9 cellular contexts compared by ENCODE assay signal in the genomic region with DNA sequence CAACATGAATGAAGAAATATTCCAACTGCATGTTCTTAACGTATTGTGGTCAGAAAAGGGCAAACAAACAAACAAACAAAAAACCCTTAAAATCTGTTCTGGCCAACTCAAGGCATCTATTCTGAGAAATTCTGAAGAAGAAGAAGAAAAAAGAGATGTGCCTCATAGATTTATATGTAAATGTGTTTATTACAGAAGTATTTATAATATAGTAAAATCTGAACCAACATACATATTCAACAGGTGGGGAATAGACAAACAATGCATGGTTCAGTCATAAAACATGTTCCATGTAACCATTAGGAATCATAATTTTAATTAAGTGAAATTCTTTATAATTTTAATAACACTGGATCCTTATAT. TPM values are rescaled to one million over a fixed set of nuclear protein-coding genes. Genes with fewer than 3 reads are reported as not detected.
DNase-seq lines count a peak whose midpoint lies in the region; ATAC-seq and TF ChIP-seq lines count a peak whose summit lies in the region.
"Had no signal": no experiment of that assay in that cellular context is flagged by ENCODE, and none has a peak within 500 bp of the region (broad histone marks: within the 10 kb centered on the region; RNA-seq: fewer than 3 reads in every experiment).

No MANE protein-coding gene starts in this region.

- H3K9me3 Mint-ChIP-seq in MCF 10A (ENCODE audit: unreplicated experiment), result no peaks in the 10 kb centered on the region
- H3K9me3 Mint-ChIP-seq: naive B cell had no signal

- H3K36me3 ChIP-seq in breast epithelium (no peaks in the 10 kb centered on the region), mammary epithelial cell (ENCODE audit: insufficient read depth, low read length) (no peaks in the 10 kb centered on the region), mesenchymal stem cell (ENCODE audit: control insufficient read depth in 1 of 2, insufficient read depth in 2 of 2, low read depth in 1 of 2, low read length in 2 of 2) (peaks cover 4 to 12% of the 10 kb centered on the region in 2 experiments), uterus (no peaks in the 10 kb centered on the region)

- H3K27me3 ChIP-seq in breast epithelium (no peaks in the 10 kb centered on the region), mammary epithelial cell (ENCODE audit: insufficient read depth, low read length) (no peaks in the 10 kb centered on the region), mesenchymal stem cell (ENCODE audit: control insufficient read depth in 1 of 2, insufficient read depth in 1 of 2, low read length in 2 of 2) (no peaks in the 10 kb centered on the region), uterus (no peaks in the 10 kb centered on the region)

- H3K9me3 ChIP-seq in breast epithelium (no peaks in the 10 kb centered on the region), mammary epithelial cell (replicated peaks; ENCODE audit: insufficient read depth, low read length) (no peaks in the 10 kb centered on the region), mesenchymal stem cell (ENCODE audit: control insufficient read depth, low read length) (no peaks in the 10 kb centered on the region), uterus (no peaks in the 10 kb centered on the region)

- H3K4me1 ChIP-seq in breast epithelium (no peaks in the 10 kb centered on the region), mammary epithelial cell (ENCODE audit: insufficient read depth, low read length) (peaks cover 8% of the 10 kb centered on the region), mesenchymal stem cell (ENCODE audit: control insufficient read depth, insufficient read depth, low read depth, low read length) (peaks cover 7% of the 10 kb centered on the region), uterus (peaks cover 0 to 4% of the 10 kb centered on the region in 2 donors)

- H3K23ac ChIP-seq in mesenchymal stem cell (ENCODE audit: low read length in 2 of 2), result no peak overlapping the region

- no peak overlapping the region for H3K4me3 Mint-ChIP-seq in MCF 10A (ENCODE audit: unreplicated experiment)

- intact Hi-C loops in breast epithelium (cut with DNase I; ENCODE audit: low total_unique reads) (no loop called here), MCF 10A (cut with micrococcal nuclease) (no loop called here), mammary epithelial cell (cut with micrococcal nuclease) (loop anchor here (5.0 kb wide), 1 partner anchor 72 kb away; no protein-coding TSS in a partner anchor), uterus (cut with DNase I; ENCODE audit: low total_unique reads) (no loop called here)

- H3K9ac ChIP-seq in mammary epithelial cell (ENCODE audit: insufficient read depth, low read length), result peak overlapping the region; percentile 88
- H3K9ac ChIP-seq in mesenchymal stem cell (ENCODE audit: low read length), result peak overlapping the region; percentile 91

- H3K14ac ChIP-seq in mesenchymal stem cell (ENCODE audit: low read length in 2 of 2), result no peak overlapping the region

- no peak overlapping the region for H3K27ac Mint-ChIP-seq in MCF 10A (ENCODE audit: low read depth, unreplicated experiment)
- H3K27ac Mint-ChIP-seq: naive B cell had no signal

- H2AFZ ChIP-seq in mammary epithelial cell (ENCODE audit: low read depth, low read length) (peak overlapping the region; percentile 97), mesenchymal stem cell (ENCODE audit: low read depth, low read length) (no peak overlapping the region)

- H3K27me3 Mint-ChIP-seq in MCF 10A (ENCODE audit: insufficient read depth, unreplicated experiment), result no peaks in the 10 kb centered on the region

- TF ChIP-seq POLR2A in breast epithelium (IDR thresholded peaks at IDR 0.05) (no peak), uterus (IDR thresholded peaks at IDR 0.05) (no peak)

- H3K4me1 Mint-ChIP-seq in MCF 10A (ENCODE audit: insufficient read depth, unreplicated experiment), result peaks cover 11% of the 10 kb centered on the region

- dilution Hi-C loops in mammary epithelial cell (cut with HindIII; ENCODE audit: low sequenced_read_pairs), result no loop called here

- DNase-seq in breast epithelium (ENCODE audit: low spot score in 2 of 2) (no peak), MCF 10A (ENCODE audit: unreplicated experiment) (no peak), mammary epithelial cell (no peak), mesenchymal stem cell (no peak), uterus (no peak), HuH-7 (ENCODE audit: low spot score) (no peak)
- no peak for DNase-seq in activated effector memory CD4-positive, alpha-beta T cell treated with Interleukin-2 at 50 U/mL for 16 hours

- peak overlapping the region; percentile 69 for H3K4me2 ChIP-seq in mammary epithelial cell (ENCODE audit: insufficient read depth, low read depth, low read length)
- H3K4me2 ChIP-seq in mesenchymal stem cell (ENCODE audit: low read length, poor library complexity, severe bottlenecking), result peak overlapping the region; percentile 19

- 0% methylated on average over 1 of the region's 1 CpG for WGBS in mammary epithelial cell (ENCODE audit: low coverage, missing lambda C conversion rate)
- no CpG with 5 or more reads among the region's 1 CpG for WGBS in mesenchymal stem cell

- H3K27ac ChIP-seq in breast epithelium (peak overlapping the region; percentile 88 to 91), mammary epithelial cell (ENCODE audit: insufficient read depth, low read depth, low read length) (peak overlapping the region; percentile 83), mesenchymal stem cell (ENCODE audit: low read length, poor library complexity, severe bottlenecking) (no peak overlapping the region), uterus (peak overlapping the region; percentile 95 to 97)

- H3K4ac ChIP-seq in mesenchymal stem cell (ENCODE audit: low read depth in 1 of 2, low read length in 2 of 2), result no peak overlapping the region

- H3K4me3 ChIP-seq in breast epithelium (peak overlapping the region; percentile 55 to 74 (median 62)), mammary epithelial cell (replicated peaks in 1 of 3; ENCODE audit: insufficient read depth in 1 of 3, low read depth in 2 of 3, low read length in 3 of 3) (peak overlapping the region; percentile 58 to 90 (median 74)), mesenchymal stem cell (ENCODE audit: insufficient read depth in 1 of 2, low read depth in 1 of 2, low read length in 2 of 2) (peak overlapping the region in 1 of 2 experiments; percentile 85), uterus (peak overlapping the region; percentile 64 to 70)

- H2BK15ac ChIP-seq in mesenchymal stem cell (ENCODE audit: low read depth, poor library complexity, severe bottlenecking), result no peak overlapping the region

- peaks cover 5% of the 10 kb centered on the region for H3K36me3 Mint-ChIP-seq in MCF 10A (ENCODE audit: insufficient read depth, unreplicated experiment)

- in situ Hi-C loops in mammary epithelial cell (cut with MboI; ENCODE audit: low sequenced_read_pairs in 2 of 2), result no loop called here

- no peak overlapping the region for H4K8ac ChIP-seq in mesenchymal stem cell (ENCODE audit: low read length)

- H3K79me2 ChIP-seq in mammary epithelial cell (ENCODE audit: insufficient read depth, low read length), result no peaks in the 10 kb centered on the region

- H4K20me1 ChIP-seq in mammary epithelial cell (ENCODE audit: insufficient read depth, low read length), result no peaks in the 10 kb centered on the region

- peaks cover 5% of the 10 kb centered on the region for H3K79me1 ChIP-seq in mesenchymal stem cell (replicated peaks; ENCODE audit: low read length, poor library complexity, severe bottlenecking)

- ATAC-seq in HG03378 (IDR thresholded peaks at IDR 0.05; ENCODE audit: unreplicated experiment), result no peak

- H2AK5ac ChIP-seq in mesenchymal stem cell (ENCODE audit: low read length, severe bottlenecking), result no peak overlapping the region

- no peak overlapping the region for H3K18ac ChIP-seq in mesenchymal stem cell (ENCODE audit: low read depth in 1 of 2, low read length in 2 of 2)

- H4K91ac ChIP-seq in mesenchymal stem cell (ENCODE audit: low read length), result no peak overlapping the region

- CTCF ChIA-PET in MCF 10A (lab: Yijun Ruan, JAX), result no interaction called here
- CTCF ChIA-PET in mammary epithelial cell (lab: Charles Lee; ENCODE audit: low non-redundant PET), result no interaction called here

- H2BK5ac ChIP-seq in mesenchymal stem cell (ENCODE audit: low read depth, low read length, poor library complexity, severe bottlenecking), result no peak overlapping the region

- TF ChIP-seq CTCF in breast epithelium (IDR thresholded peaks at IDR 0.05), result no peak
- TF ChIP-seq CTCF in MCF 10A (IDR thresholded peaks at IDR 0.05; ENCODE audit: unreplicated experiment), result no peak
- TF ChIP-seq CTCF in mammary epithelial cell (conservative IDR thresholded peaks at IDR 0.05 in 1 of 2, IDR thresholded peaks at IDR 0.05 in 1 of 2; ENCODE audit: extremely low read depth in 1 of 2, insufficient read depth in 1 of 2, low read depth in 1 of 2, low read length in 2 of 2), result no peak
- TF ChIP-seq CTCF in uterus (IDR thresholded peaks at IDR 0.05), result no peak

- BruUV-seq in MCF 10A (replicated peaks; lab: Mats Ljungman, UMichigan) (no TSS peak), mammary epithelial cell (replicated peaks; lab: Mats Ljungman, UMichigan) (no TSS peak)

- no peak overlapping the region for H2BK12ac ChIP-seq in mesenchymal stem cell (ENCODE audit: low read length in 2 of 2)

- POLR2A ChIA-PET in MCF 10A (lab: Yijun Ruan, JAX), result interaction anchor here (1.0 to 1.5 kb wide), 5 partner anchors 17 to 206 kb away, joined by 3 to 10 read pairs (median 4); a partner anchor contains a TSS

- no peak overlapping the region for H2BK120ac ChIP-seq in mesenchymal stem cell (ENCODE audit: low read depth, low read length)

RNA-seq across cellular contexts. Expression of a gene that starts 0.6 kb away (rescaled TPM):
- 10 to 100 TPM; 13.6 to 20.3 (median 13.8) TPM for total RNA-seq in breast epithelium
- 9.9 and 16.4 TPM in 2 replicates for total RNA-seq in MCF 10A (2022)
- 1 to 10 TPM; 3.8 to 4.5 TPM for total RNA-seq in mammary epithelial cell
- polyA plus RNA-seq in mammary epithelial cell, result 12.1 TPM
- 3.3 TPM for polyA minus RNA-seq in mammary epithelial cell
- polyA plus RNA-seq in mesenchymal stem cell (2013, experiment 1 of 2), result 31.1 TPM
- 32.3 TPM for polyA plus RNA-seq in mesenchymal stem cell (2013, experiment 2 of 2)
- 10 to 100 TPM in 3 of 4 donors, 1 to 10 TPM in 1; 8.7 to 70.6 (median 26.4) TPM for total RNA-seq in uterus

RNA-seq across cellular contexts. Expression of a gene that starts 17.3 kb away (rescaled TPM):
- total RNA-seq in breast epithelium, result 10 to 100 TPM in 2 of 3 donors, 1 to 10 TPM in 1; 4.8 to 18.7 (median 11.5) TPM
- 6.7 and 8.7 TPM in 2 replicates for total RNA-seq in MCF 10A (2022)
- 10 to 100 TPM in 1 of 2 donors, 1 to 10 TPM in 1; 9.3 to 11.0 TPM for total RNA-seq in mammary epithelial cell
- 3.8 TPM for polyA plus RNA-seq in mammary epithelial cell
- 9.4 TPM for polyA minus RNA-seq in mammary epithelial cell
- 14.4 TPM for polyA plus RNA-seq in mesenchymal stem cell (2013, experiment 1 of 2)
- 13.8 TPM for polyA plus RNA-seq in mesenchymal stem cell (2013, experiment 2 of 2)
- total RNA-seq in uterus, result 10 to 100 TPM in 2 of 4 donors, 1 to 10 TPM in 2; 6.5 to 24.3 (median 14.6) TPM

RNA-seq across cellular contexts. Expression of a gene that starts 36.5 kb away (rescaled TPM):
- 10 to 100 TPM in 2 of 3 donors, 1 to 10 TPM in 1; 9.1 to 23.4 (median 12.8) TPM for total RNA-seq in breast epithelium
- 8.0 and 15.5 TPM in 2 replicates for total RNA-seq in MCF 10A (2022)
- 1 to 10 TPM; 5.1 to 7.3 TPM for total RNA-seq in mammary epithelial cell
- polyA plus RNA-seq in mammary epithelial cell, result 4.4 TPM
- polyA minus RNA-seq in mammary epithelial cell, result 2.4 TPM
- polyA plus RNA-seq in mesenchymal stem cell (2013, experiment 1 of 2), result 17.7 TPM
- 18.2 TPM for polyA plus RNA-seq in mesenchymal stem cell (2013, experiment 2 of 2)
- total RNA-seq in uterus, result 10 to 100 TPM in 3 of 4 donors, 1 to 10 TPM in 1; 9.1 to 64.2 (median 20.8) TPM
